In genomic region chr5:124402144-124402581, GRCh38 we compare ENCODE assay signal across 11 cellular contexts.
A peak's percentile ranks its signal among the peaks of the same experiment; 100 is the strongest.
DNase-seq lines count a peak whose midpoint lies in the region; ATAC-seq and TF ChIP-seq lines count a peak whose summit lies in the region.
"Had no signal": no experiment of that assay in that cellular context is flagged by ENCODE, and none has a peak within 500 bp of the region (broad histone marks: within the 10 kb centered on the region; RNA-seq: fewer than 3 reads in every experiment).

No MANE protein-coding gene starts in this region.

- 43 to 60% methylated on average over 3 of the region's 3 CpGs for WGBS in thyroid gland, 2 donors

- peaks cover 59% of the 10 kb centered on the region for H3K4me1 ChIP-seq in left ventricle myocardium inferior
- peaks cover 11 to 19% of the 10 kb centered on the region in 2 donors for H3K4me1 ChIP-seq in thyroid gland

- H3K27me3 ChIP-seq in left ventricle myocardium inferior (ENCODE audit: low read depth) (no peaks in the 10 kb centered on the region), thyroid gland (no peaks in the 10 kb centered on the region)

- DNase-seq in NCI-H146 (lab: John Stamatoyannopoulos, UW) (peak; percentile 73), NCI-H146 treated with DMSO at 0.1 percent for 48 hours (lab: John Stamatoyannopoulos, UW; ENCODE audit: unreplicated experiment) (no peak), astrocyte of the spinal cord (ENCODE audit: low read depth, low spot score) (peak; percentile 39), left ventricle myocardium inferior (no peak), thyroid gland (peak; percentile 37 to 40), NCI-H2171 treated with DMSO at 0.1 percent for 48 hours (lab: John Stamatoyannopoulos, UW) (no peak), Kasumi-1 (lab: John Stamatoyannopoulos, UW) (no peak)
- DNase-seq: 8988T, activated B cell treated with CpG ODN at 0.5 μM for 24 hours had no signal

- H3K36me3 ChIP-seq in left ventricle myocardium inferior, result no peaks in the 10 kb centered on the region
- H3K36me3 ChIP-seq in thyroid gland, result no peaks in the 10 kb centered on the region

- intact Hi-C loops in left ventricle myocardium inferior (cut with micrococcal nuclease) (no loop called here), thyroid gland (cut with DNase I) (no loop called here)

- no peak overlapping the region for H3K4me3 ChIP-seq in astrocyte of the spinal cord (ENCODE audit: low read depth, low read length)
- H3K4me3 ChIP-seq in left ventricle myocardium inferior, result peak overlapping the region; percentile 2
- H3K4me3 ChIP-seq in thyroid gland (replicated peaks in 1 of 3), result no peak overlapping the region
- H3K4me3 ChIP-seq: GM12878 had no signal

- in situ Hi-C loops in astrocyte of the spinal cord (cut with HindIII; ENCODE audit: low sequenced_read_pairs), result no loop called here

- ATAC-seq in GM19395 (IDR thresholded peaks at IDR 0.05; ENCODE audit: unreplicated experiment), result no peak
- ATAC-seq: GM12878 had no signal

- no peak for TF ChIP-seq POLR2A in thyroid gland (IDR thresholded peaks at IDR 0.05)

- peak overlapping the region; percentile 51 for H3K27ac ChIP-seq in left ventricle myocardium inferior (replicated peaks)
- peak overlapping the region in 2 of 3 donors; percentile 22 to 41 for H3K27ac ChIP-seq in thyroid gland

- no peaks in the 10 kb centered on the region for H3K9me3 ChIP-seq in left ventricle myocardium inferior (replicated peaks)
- no peaks in the 10 kb centered on the region for H3K9me3 ChIP-seq in thyroid gland

- TF ChIP-seq CTCF in astrocyte of the spinal cord (IDR thresholded peaks at IDR 0.05; ENCODE audit: low read depth, low read length) (no peak), left ventricle myocardium inferior (IDR thresholded peaks at IDR 0.05; ENCODE audit: borderline replicate concordance) (no peak), thyroid gland (IDR thresholded peaks at IDR 0.05) (no peak)

Comparison
In these comparisons a context has a peak if more than half of its experiments do, and no peak if none do; other contexts are left out.
1. DNase-seq: peak in NCI-H146 (single experiment), astrocyte of the spinal cord (single experiment) and thyroid gland (2 of 2); none in NCI-H146 treated with DMSO at 0.1 percent for 48 hours (single experiment), left ventricle myocardium inferior (single experiment), NCI-H2171 treated with DMSO at 0.1 percent for 48 hours (single experiment) and Kasumi-1 (0 of 2).